Comparison of ENCODE assay signal across 20 cellular contexts in genomic region chr22:17795143-17795542, GRCh38.
"Had no signal": no experiment of that assay in that cellular context is flagged by ENCODE, and none has a peak within 500 bp of the region (broad histone marks: within the 10 kb centered on the region; RNA-seq: fewer than 3 reads in every experiment).

No MANE protein-coding gene starts in this region.

- H3K36me3 ChIP-seq: uterus had no signal

- H3K9me3 ChIP-seq: prostate gland, stomach, thoracic aorta, uterus had no signal

- H3K9me3 Mint-ChIP-seq: activated CD4-positive, alpha-beta memory T cell treated with anti-CD3 and anti-CD28 coated beads, Interleukin-2, amount 10 ng/mL, durations not matched to agents 7 days and 5 days; activated T-cell treated with anti-CD3 and anti-CD28 coated beads, Interleukin-2, amount 50 U/mL, for 4 hours; nephron had no signal

- H3K27me3 ChIP-seq: stomach, uterus had no signal

- H3K4me3 Mint-ChIP-seq: activated CD4-positive, alpha-beta memory T cell treated with anti-CD3 and anti-CD28 coated beads, Interleukin-2, amount 10 ng/mL, durations not matched to agents 7 days and 5 days; activated T-cell treated with anti-CD3 and anti-CD28 coated beads, Interleukin-2, amount 50 U/mL, for 4 hours; nephron had no signal

- ATAC-seq: activated T-cell treated with anti-CD3 and anti-CD28 coated beads, Interleukin-2, amount 50 U/mL, for 4 hours; esophagus mucosa; right cardiac atrium had no signal

- DNase-seq: activated CD4-positive, alpha-beta memory T cell treated with anti-CD3 and anti-CD28 coated beads, Interleukin-2, amount 10 ng/mL, durations not matched to agents 7 days and 5 days; activated CD4-positive, alpha-beta T cell treated with anti-CD3 and anti-CD28 coated beads for 4 hours; activated effector memory CD4-positive, alpha-beta T cell treated with Interleukin-2 at 50 U/mL for 16 hours; activated naive CD4-positive, alpha-beta T cell treated with anti-CD3 and anti-CD28 coated beads, Interleukin-2, amount 50 U/mL, for 16 hours; activated T-cell treated with anti-CD3 and anti-CD28 coated beads, Interleukin-2, amount 50 U/mL, for 4 hours; hypothalamus; mesendoderm; occipital lobe; small intestine; stimulated activated CD4-positive, alpha-beta T cell treated with anti-CD3 and anti-CD28 coated beads, Interleukin-4, amount 100 ng/mL, for 24 hours; stomach; T-helper 1 cell; uterus had no signal

- H3K4me1 ChIP-seq: prostate gland, uterus had no signal

- H3K27me3 Mint-ChIP-seq: activated CD4-positive, alpha-beta memory T cell treated with anti-CD3 and anti-CD28 coated beads, Interleukin-2, amount 10 ng/mL, durations not matched to agents 7 days and 5 days had no signal

- H3K27ac Mint-ChIP-seq: activated CD4-positive, alpha-beta memory T cell treated with anti-CD3 and anti-CD28 coated beads, Interleukin-2, amount 10 ng/mL, durations not matched to agents 7 days and 5 days had no signal

- H3K4me3 ChIP-seq: prostate gland, stomach, thoracic aorta, uterus had no signal

- FAIRE-seq: colon, small intestine had no signal

- H3K27ac ChIP-seq: prostate gland, stomach, thoracic aorta, uterus, VCaP had no signal
